Comparison of ENCODE assay signal across 8 cellular contexts in genomic region chr12:47816646-47817271, GRCh38. TPM values are rescaled to one million over a fixed set of nuclear protein-coding genes. Genes with fewer than 3 reads are reported as not detected.
DNase-seq lines count a peak whose midpoint lies in the region; ATAC-seq and TF ChIP-seq lines count a peak whose summit lies in the region.

No MANE protein-coding gene starts in this region.

- peaks cover 27% of the 10 kb centered on the region for H3K36me3 Mint-ChIP-seq in activated T-cell treated with anti-CD3 and anti-CD28 coated beads, Interleukin-2, amount 50 U/mL, for 4 hours (ENCODE audit: insufficient read depth)
- no peaks in the 10 kb centered on the region for H3K36me3 Mint-ChIP-seq in mesothelial cell of epicardium

- peak overlapping the region; percentile 64 for H3K27ac ChIP-seq in caudate nucleus (ENCODE audit: low read depth, low read length)
- peak overlapping the region; percentile 97 to 99 (median 98) for H3K27ac ChIP-seq in upper lobe of left lung

- 20 to 25% methylated on average over 4 to 9 of the region's 9 CpGs for WGBS in upper lobe of left lung, 2 donors

- H3K27me3 ChIP-seq in upper lobe of left lung: no peaks in the 10 kb centered on the region

- H3K4me3 Mint-ChIP-seq in activated T-cell treated with anti-CD3 and anti-CD28 coated beads, Interleukin-2, amount 50 U/mL, for 4 hours: peak overlapping the region; percentile 97
- H3K4me3 Mint-ChIP-seq in mesothelial cell of epicardium: peak overlapping the region; percentile 80

- ATAC-seq in activated T-cell treated with anti-CD3 and anti-CD28 coated beads, Interleukin-2, amount 50 U/mL, for 4 hours: no peak
- ATAC-seq in upper lobe of left lung (ENCODE audit: low FRiP score in 2 of 2): no peak
- no peak for ATAC-seq in GM18909 (IDR thresholded peaks at IDR 0.05; ENCODE audit: poor library complexity, unreplicated experiment)
- ATAC-seq in GM21390 (IDR thresholded peaks at IDR 0.05; ENCODE audit: unreplicated experiment): no peak

- H3K4me3 ChIP-seq in upper lobe of left lung: peak overlapping the region in 3 of 4 donors; percentile 67 to 82 (median 74)

- DNase-seq in activated T-cell treated with anti-CD3 and anti-CD28 coated beads, Interleukin-2, amount 50 U/mL, for 4 hours: no peak
- no peak for DNase-seq in activated T-cell treated with anti-CD3 and anti-CD28 coated beads for 4 hours
- DNase-seq in caudate nucleus (lab: John Stamatoyannopoulos, UW): no peak
- DNase-seq in mesothelial cell of epicardium (ENCODE audit: low spot score in 2 of 2, unreplicated experiment in 2 of 2): no peak
- peak in 1 of 2 donors; percentile 17 for DNase-seq in upper lobe of left lung
- no peak for DNase-seq in NAMALWA (ENCODE audit: low spot score)

- H3K9me3 Mint-ChIP-seq in activated T-cell treated with anti-CD3 and anti-CD28 coated beads, Interleukin-2, amount 50 U/mL, for 4 hours: no peaks in the 10 kb centered on the region
- H3K9me3 Mint-ChIP-seq in mesothelial cell of epicardium: no peaks in the 10 kb centered on the region

- peaks cover 79% of the 10 kb centered on the region for H3K4me1 Mint-ChIP-seq in activated T-cell treated with anti-CD3 and anti-CD28 coated beads, Interleukin-2, amount 50 U/mL, for 4 hours (ENCODE audit: low read depth)
- H3K4me1 Mint-ChIP-seq in mesothelial cell of epicardium: peaks cover 69% of the 10 kb centered on the region

- H3K27ac Mint-ChIP-seq in mesothelial cell of epicardium: peak overlapping the region; percentile 94

- no peaks in the 10 kb centered on the region for H3K27me3 Mint-ChIP-seq in activated T-cell treated with anti-CD3 and anti-CD28 coated beads, Interleukin-2, amount 50 U/mL, for 4 hours (ENCODE audit: low read depth)
- no peaks in the 10 kb centered on the region for H3K27me3 Mint-ChIP-seq in mesothelial cell of epicardium (ENCODE audit: low read depth)

- H3K9me3 ChIP-seq in upper lobe of left lung: no peaks in the 10 kb centered on the region

- TF ChIP-seq CTCF in mesothelial cell of epicardium (IDR thresholded peaks at IDR 0.05; ENCODE audit: unreplicated experiment): no peak
- TF ChIP-seq CTCF in upper lobe of left lung (IDR thresholded peaks at IDR 0.05): no peak

- no peaks in the 10 kb centered on the region for H3K36me3 ChIP-seq in upper lobe of left lung

- TF ChIP-seq POLR2A in upper lobe of left lung (IDR thresholded peaks at IDR 0.05): no peak

- no peak for TF ChIP-seq EP300 in upper lobe of left lung (IDR thresholded peaks at IDR 0.05)

- peaks cover 75 to 89% (median 88%) of the 10 kb centered on the region in 4 donors for H3K4me1 ChIP-seq in upper lobe of left lung

RNA-seq across cellular contexts. Expression of gene HDAC7, which starts 2.9 kb away (rescaled TPM):
- 100 to 1,000 TPM; 168 to 199 (median 199) TPM for total RNA-seq in activated T-cell treated with anti-CD3 and anti-CD28 coated beads, Interleukin-2, amount 50 U/mL, for 4 hours
- 113 to 132 TPM (median 123 TPM) in 3 replicates for total RNA-seq in mesothelial cell of epicardium
- total RNA-seq in upper lobe of left lung: 100 to 1,000 TPM in 4 of 6 donors, 10 to 100 TPM in 2; 66.6 to 164 (median 126) TPM

RNA-seq across cellular contexts. Expression of gene SLC48A1, which starts 43.7 kb away (rescaled TPM):
- 1 to 10 TPM; 4.0 to 5.2 (median 5.0) TPM for total RNA-seq in activated T-cell treated with anti-CD3 and anti-CD28 coated beads, Interleukin-2, amount 50 U/mL, for 4 hours
- total RNA-seq in mesothelial cell of epicardium (25.3 to 27.7 TPM (median 27.0 TPM) in 3 replicates), upper lobe of left lung (10 to 100 TPM; 26.5 to 36.5 (median 33.9) TPM)

RNA-seq across cellular contexts. Expression of gene RAPGEF3, which starts 58.1 kb away (rescaled TPM):
- 1 to 10 TPM in 1 of 3 donors, under 1 TPM in 2; 0.55 to 1.3 (median 0.66) TPM for total RNA-seq in activated T-cell treated with anti-CD3 and anti-CD28 coated beads, Interleukin-2, amount 50 U/mL, for 4 hours
- total RNA-seq in mesothelial cell of epicardium (18.0 to 20.9 TPM (median 19.4 TPM) in 3 replicates), upper lobe of left lung (10 to 100 TPM; 19.0 to 94.0 (median 52.1) TPM)
